9 cellular contexts compared by ENCODE assay signal in the genomic region with DNA sequence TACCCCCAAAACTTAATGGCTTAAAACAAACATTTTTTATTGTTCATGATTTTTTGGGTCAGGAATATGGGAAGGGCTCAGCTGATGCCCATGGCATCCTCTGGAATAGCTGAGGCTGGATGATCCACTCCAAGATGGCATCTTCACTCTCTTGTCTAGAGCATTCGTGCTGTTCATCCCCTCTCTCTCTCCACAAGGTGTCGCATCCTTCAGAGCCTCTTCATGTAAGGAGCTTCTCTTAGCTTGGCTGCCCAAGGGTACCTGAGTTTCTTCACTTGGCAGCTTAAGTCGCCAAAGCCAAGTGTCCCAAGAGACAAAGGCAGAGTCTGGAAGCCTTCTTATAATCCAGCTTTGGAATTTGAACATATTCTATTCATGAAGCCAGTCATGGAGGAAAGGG.
DNase-seq lines count a peak whose midpoint lies in the region; ATAC-seq and TF ChIP-seq lines count a peak whose summit lies in the region.
"Had no signal": no experiment of that assay in that cellular context is flagged by ENCODE, and none has a peak within 500 bp of the region (broad histone marks: within the 10 kb centered on the region; RNA-seq: fewer than 3 reads in every experiment).

No MANE protein-coding gene starts in this region.

- H3K9me3 Mint-ChIP-seq in mesothelial cell of epicardium = peaks cover 13% of the 10 kb centered on the region
- H3K9me3 Mint-ChIP-seq: activated CD4-positive, alpha-beta T cell treated with anti-CD3 and anti-CD28 coated beads, Interleukin-2, amount 10 ng/mL, durations not matched to agents 7 days and 5 days had no signal

- H3K4me3 Mint-ChIP-seq in mesothelial cell of epicardium = no peak overlapping the region
- H3K4me3 Mint-ChIP-seq: activated CD4-positive, alpha-beta T cell treated with anti-CD3 and anti-CD28 coated beads, Interleukin-2, amount 10 ng/mL, durations not matched to agents 7 days and 5 days had no signal

- no peaks in the 10 kb centered on the region for H3K4me1 Mint-ChIP-seq in mesothelial cell of epicardium
- H3K4me1 Mint-ChIP-seq: activated CD4-positive, alpha-beta T cell treated with anti-CD3 and anti-CD28 coated beads, Interleukin-2, amount 10 ng/mL, durations not matched to agents 7 days and 5 days had no signal

- no peak overlapping the region for H3K4me3 ChIP-seq in cardiac fibroblast (replicated peaks in 1 of 2; ENCODE audit: low read depth in 2 of 2, low read length in 2 of 2)

- TF ChIP-seq CTCF in cardiac fibroblast (IDR thresholded peaks at IDR 0.05; ENCODE audit: low read depth, low read length) (peak; percentile 42), mesothelial cell of epicardium (IDR thresholded peaks at IDR 0.05; ENCODE audit: unreplicated experiment) (no peak)

- no peaks in the 10 kb centered on the region for H3K27me3 Mint-ChIP-seq in mesothelial cell of epicardium (ENCODE audit: low read depth)
- H3K27me3 Mint-ChIP-seq: activated CD4-positive, alpha-beta T cell treated with anti-CD3 and anti-CD28 coated beads, Interleukin-2, amount 10 ng/mL, durations not matched to agents 7 days and 5 days had no signal

- peak; percentile 80 for ATAC-seq in GM18498 (IDR thresholded peaks at IDR 0.05; ENCODE audit: unreplicated experiment)
- ATAC-seq in HG03432 (IDR thresholded peaks at IDR 0.05; ENCODE audit: unreplicated experiment) = peak; percentile 90
- ATAC-seq in GM21515 (IDR thresholded peaks at IDR 0.05; ENCODE audit: unreplicated experiment) = no peak

- DNase-seq in A172 (ENCODE audit: low spot score) (peak; percentile 39), cardiac fibroblast (ENCODE audit: low read depth in 2 of 2) (peak; percentile 56 to 58), GDM1 (lab: John Stamatoyannopoulos, UW) (no peak), retina (no peak), mesothelial cell of epicardium (ENCODE audit: low spot score in 2 of 2, unreplicated experiment in 2 of 2) (no peak)
- DNase-seq: activated CD4-positive, alpha-beta T cell treated with anti-CD3 and anti-CD28 coated beads, Interleukin-2, amount 10 ng/mL, durations not matched to agents 7 days and 5 days had no signal

- H3K36me3 Mint-ChIP-seq in mesothelial cell of epicardium = no peaks in the 10 kb centered on the region

- no peak overlapping the region for H3K27ac Mint-ChIP-seq in mesothelial cell of epicardium
- H3K27ac Mint-ChIP-seq: activated CD4-positive, alpha-beta T cell treated with anti-CD3 and anti-CD28 coated beads, Interleukin-2, amount 10 ng/mL, durations not matched to agents 7 days and 5 days had no signal

Comparison
In these comparisons a context has a peak if more than half of its experiments do, and no peak if none do; other contexts are left out.
1. DNase-seq: peak in A172 (single experiment) and cardiac fibroblast (2 of 2); none in GDM1 (single experiment), retina (single experiment) and mesothelial cell of epicardium (0 of 2).